Comparison of ENCODE assay signal across 13 cellular contexts in the genomic region with DNA sequence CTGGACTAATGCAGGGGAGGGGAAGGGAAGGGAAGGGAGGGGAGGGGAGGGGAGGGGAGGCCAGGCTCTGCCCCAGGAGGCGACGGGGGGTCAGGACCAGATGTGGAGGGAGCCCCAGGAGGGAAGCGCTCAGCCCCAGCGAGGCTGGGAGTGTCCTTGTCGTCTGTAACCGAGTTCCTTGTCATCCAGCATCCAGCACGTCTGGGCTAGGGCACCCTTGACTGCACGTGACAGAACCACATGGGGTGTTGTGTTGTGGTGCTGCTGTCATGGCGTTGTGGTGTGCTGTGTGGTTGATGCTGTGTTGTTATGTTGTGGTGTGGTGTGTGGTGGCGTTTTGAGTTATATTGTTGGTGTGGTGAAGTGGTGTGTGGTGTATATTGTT. TPM values are rescaled to one million over a fixed set of nuclear protein-coding genes. Genes with fewer than 3 reads are reported as not detected.
A peak's percentile ranks its signal among the peaks of the same experiment; 100 is the strongest.
DNase-seq lines count a peak whose midpoint lies in the region; ATAC-seq and TF ChIP-seq lines count a peak whose summit lies in the region.
"Had no signal": no experiment of that assay in that cellular context is flagged by ENCODE, and none has a peak within 500 bp of the region (broad histone marks: within the 10 kb centered on the region; RNA-seq: fewer than 3 reads in every experiment).

No MANE protein-coding gene starts in this region.

- in situ Hi-C loops in IMR-90 (cut with MboI; ENCODE audit: low sequenced_read_pairs) = no loop called here

- TF ChIP-seq RAD21 in IMR-90 (IDR thresholded peaks at IDR 0.05; ENCODE audit: low read length) = no peak

- peak overlapping the region; percentile 45 for H2BK5ac ChIP-seq in IMR-90 (ENCODE audit: low read depth, low read length, poor library complexity, severe bottlenecking)

- peaks cover 5% of the 10 kb centered on the region for H3K9me3 Mint-ChIP-seq in central memory CD8-positive, alpha-beta T cell
- H3K9me3 Mint-ChIP-seq: mesothelial cell of epicardium, type B pancreatic cell had no signal

- H4K8ac ChIP-seq in IMR-90 (ENCODE audit: low read depth in 2 of 2, low read length in 2 of 2) = no peak overlapping the region

- H2BK15ac ChIP-seq in IMR-90 (ENCODE audit: low read depth, low read length) = no peak overlapping the region

- H3K27me3 Mint-ChIP-seq in central memory CD8-positive, alpha-beta T cell = peaks cover 10% of the 10 kb centered on the region

- H3K4ac ChIP-seq in IMR-90 (ENCODE audit: low read depth, low read length) = no peak overlapping the region

- H3K27ac ChIP-seq in IMR-90 (ENCODE audit: insufficient read depth, low read length) = no peak overlapping the region
- H3K27ac ChIP-seq: GM23248 had no signal

- TF ChIP-seq CTCF in IMR-90 (conservative IDR thresholded peaks at IDR 0.05; ENCODE audit: low read depth, low read length) = no peak

- no peaks in the 10 kb centered on the region for H3K27me3 ChIP-seq in IMR-90 (ENCODE audit: control insufficient read depth, insufficient read depth, low read length)

- no peak overlapping the region for H3K14ac ChIP-seq in IMR-90 (replicated peaks; ENCODE audit: low read depth, low read length)

- H3K4me2 ChIP-seq in IMR-90 (ENCODE audit: low read depth, low read length) = no peak overlapping the region

- H3K9me1 ChIP-seq in IMR-90 (ENCODE audit: insufficient read depth, low read length) = no peaks in the 10 kb centered on the region

- CTCF ChIA-PET in IMR-90 (lab: Yijun Ruan, JAX) = no interaction called here

- no peaks in the 10 kb centered on the region for H3K79me1 ChIP-seq in IMR-90 (ENCODE audit: low read depth in 1 of 2, low read length in 2 of 2)

- POLR2A ChIA-PET in IMR-90 (lab: Charles Lee; ENCODE audit: unreplicated experiment) = no interaction called here

- peaks cover 5% of the 10 kb centered on the region for H3K4me1 Mint-ChIP-seq in central memory CD8-positive, alpha-beta T cell

- ATAC-seq in IMR-90 (ENCODE audit: low read depth) (no peak), GM19452 (IDR thresholded peaks at IDR 0.05; ENCODE audit: unreplicated experiment) (no peak), HG03460 (IDR thresholded peaks at IDR 0.05; ENCODE audit: unreplicated experiment) (no peak)
- no peak for ATAC-seq in central memory CD8-positive, alpha-beta T cell (replicated peaks; ENCODE audit: extremely low read depth, poor library complexity, severe bottlenecking)
- no peak for ATAC-seq in stimulated activated naive CD8-positive, alpha-beta T cell treated with anti-CD3 and anti-CD28 coated beads, Interleukin-15, Interleukin-2, amounts not matched to agents 100 U/mL and 50 U/mL, for 24 hours

- H2AK5ac ChIP-seq in IMR-90 (ENCODE audit: low read depth, low read length) = no peak overlapping the region

- H3K56ac ChIP-seq in IMR-90 (ENCODE audit: extremely low read depth, insufficient read depth, low read length) = no peak overlapping the region

- H2BK20ac ChIP-seq in IMR-90 (ENCODE audit: low read depth, low read length) = no peak overlapping the region

- no peaks in the 10 kb centered on the region for H3K4me1 ChIP-seq in IMR-90 (ENCODE audit: control insufficient read depth, insufficient read depth, low read length)

- peaks cover 9% of the 10 kb centered on the region; the same call in 1 of the 2 replicates for H3K9me3 ChIP-seq in IMR-90 (ENCODE audit: control insufficient read depth, insufficient read depth, low read length)

- intact Hi-C loops in IMR-90 (cut with micrococcal nuclease) (no loop called here), cardiac septum (cut with DNase I) (no loop called here)

- no peak overlapping the region for H4K91ac ChIP-seq in IMR-90 (ENCODE audit: insufficient read depth, low read depth, low read length)

- 37% methylated on average over 2 of the region's 10 CpGs; no CpG with 5 or more reads in 1 of the 2 experiments for WGBS in IMR-90 (ENCODE audit: extremely low coverage in 2 of 2, insufficient read length in 1 of 2), 2 experiments

- H2AK9ac ChIP-seq in IMR-90 (replicated peaks; ENCODE audit: low read depth, low read length, poor library complexity) = no peak overlapping the region

- no peaks in the 10 kb centered on the region for H4K20me1 ChIP-seq in IMR-90 (ENCODE audit: insufficient read depth, low read length)

- no peak for TF ChIP-seq POLR2A in IMR-90 (IDR thresholded peaks at IDR 0.05; ENCODE audit: low read depth, low read length)

- BruUV-seq in IMR-90 (replicated peaks; lab: Mats Ljungman, UMichigan) = no TSS peak

- H2BK120ac ChIP-seq in IMR-90 (ENCODE audit: low read depth, low read length) = no peak overlapping the region

- dilution Hi-C loops in IMR-90 (cut with HindIII; ENCODE audit: low sequenced_read_pairs, unreplicated experiment) = no loop called here

- no peak overlapping the region for H3K23ac ChIP-seq in IMR-90 (ENCODE audit: low read depth, low read length)

- H4K5ac ChIP-seq in IMR-90 (ENCODE audit: low read depth, low read length) = no peak overlapping the region

- no peak overlapping the region for H3K4me3 Mint-ChIP-seq in central memory CD8-positive, alpha-beta T cell
- H3K4me3 Mint-ChIP-seq: mesothelial cell of epicardium, type B pancreatic cell had no signal

- H3K18ac ChIP-seq in IMR-90 (ENCODE audit: low read depth, low read length) = no peak overlapping the region

- peak overlapping the region; percentile 49 for H2AFZ ChIP-seq in IMR-90 (replicated peaks; ENCODE audit: low read length, poor library complexity)
- H2AFZ ChIP-seq: GM23248 had no signal

- no peak overlapping the region for H3K4me3 ChIP-seq in IMR-90 (ENCODE audit: insufficient read depth, low read depth, low read length)
- H3K4me3 ChIP-seq: GM23248 had no signal

- peak; percentile 12 for DNase-seq in activated naive CD4-positive, alpha-beta T cell treated with Interleukin-2 at 50 U/mL for 16 hours
- no peak for DNase-seq in activated naive CD4-positive, alpha-beta T cell (lab: John Stamatoyannopoulos, UW)
- DNase-seq in IMR-90 (no peak), cardiac septum (ENCODE audit: low spot score) (no peak)
- no peak for DNase-seq in central memory CD8-positive, alpha-beta T cell (ENCODE audit: low spot score in 2 of 2)
- peak; percentile 16 for DNase-seq in stimulated activated naive CD8-positive, alpha-beta T cell treated with anti-CD3 and anti-CD28 coated beads, Interleukin-15, Interleukin-2, amounts not matched to agents 100 U/mL and 50 U/mL, for 24 hours
- DNase-seq: effector CD8-positive, alpha-beta T cell; GM23248; NCI-H345 had no signal

- H3K27ac Mint-ChIP-seq in central memory CD8-positive, alpha-beta T cell (ENCODE audit: low read depth) = peak overlapping the region; percentile 0
- H3K27ac Mint-ChIP-seq: mesothelial cell of epicardium had no signal

- no peaks in the 10 kb centered on the region for H3K36me3 ChIP-seq in IMR-90 (ENCODE audit: control insufficient read depth, insufficient read depth, low read length)

- H3K36me3 Mint-ChIP-seq in central memory CD8-positive, alpha-beta T cell (ENCODE audit: insufficient read depth) = no peaks in the 10 kb centered on the region
- H3K36me3 Mint-ChIP-seq: mesothelial cell of epicardium, type B pancreatic cell had no signal

- H3K9ac ChIP-seq in IMR-90 (ENCODE audit: low read depth, low read length) = no peak overlapping the region
- H3K9ac ChIP-seq: GM23248 had no signal

TF ChIP-seq in IMR-90, 13 proteins besides CTCF, POLR2A, EP300 and RAD21:
- TF ChIP-seq NFE2L2 (IDR thresholded peaks at IDR 0.05; ENCODE audit: low read depth, low read length) = no peak
- TF ChIP-seq SMC3 (IDR thresholded peaks at IDR 0.05; ENCODE audit: low read depth, low read length) = no peak
- TF ChIP-seq, protein P1, sequence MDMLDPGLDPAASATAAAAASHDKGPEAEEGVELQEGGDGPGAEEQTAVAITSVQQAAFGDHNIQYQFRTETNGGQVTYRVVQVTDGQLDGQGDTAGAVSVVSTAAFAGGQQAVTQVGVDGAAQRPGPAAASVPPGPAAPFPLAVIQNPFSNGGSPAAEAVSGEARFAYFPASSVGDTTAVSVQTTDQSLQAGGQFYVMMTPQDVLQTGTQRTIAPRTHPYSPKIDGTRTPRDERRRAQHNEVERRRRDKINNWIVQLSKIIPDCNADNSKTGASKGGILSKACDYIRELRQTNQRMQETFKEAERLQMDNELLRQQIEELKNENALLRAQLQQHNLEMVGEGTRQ (IDR thresholded peaks at IDR 0.05; ENCODE audit: low read depth, low read length) = no peak
- TF ChIP-seq CHD1 (IDR thresholded peaks at IDR 0.05; ENCODE audit: low read depth, low read length) = no peak
- no peak for TF ChIP-seq BHLHE40 (IDR thresholded peaks at IDR 0.05; ENCODE audit: low read depth, low read length)
- TF ChIP-seq CEBPB (IDR thresholded peaks at IDR 0.05; ENCODE audit: low read depth, low read length) = no peak

RNA-seq across cellular contexts. Expression of a gene that starts 28.4 kb away (rescaled TPM):
- total RNA-seq in IMR-90 (2012; rRNA removed) (19.7 and 20.6 TPM in 2 replicates), cardiac septum (20.9 TPM)
- 22.4 and 30.5 TPM in 2 replicates for polyA plus RNA-seq in IMR-90 (2012; rRNA removed)
- 10.1 and 18.5 TPM in 2 replicates for polyA plus RNA-seq in IMR-90 (2012; cell fraction: cytosol; rRNA removed)
- 140 and 253 TPM in 2 replicates for polyA plus RNA-seq in IMR-90 (2012; cell fraction: nucleus; rRNA removed; ENCODE audit: low replicate concordance)

Comparison
In these comparisons a context has a peak if more than half of its experiments do, and no peak if none do; other contexts are left out.
1. DNase-seq: peak in activated naive CD4-positive, alpha-beta T cell treated with Interleukin-2 at 50 U/mL for 16 hours (single experiment) and stimulated activated naive CD8-positive, alpha-beta T cell treated with anti-CD3 and anti-CD28 coated beads, Interleukin-15, Interleukin-2, amounts not matched to agents 100 U/mL and 50 U/mL, for 24 hours (single experiment); none in activated naive CD4-positive, alpha-beta T cell (0 of 4), IMR-90 (single experiment), central memory CD8-positive, alpha-beta T cell (0 of 2) and cardiac septum (single experiment).